In genomic region chr6:33105916-33106871, GRCh38 we compare ENCODE assay signal across 22 cellular contexts.
"Had no signal": no experiment of that assay in that cellular context is flagged by ENCODE, and none has a peak within 500 bp of the region (broad histone marks: within the 10 kb centered on the region; RNA-seq: fewer than 3 reads in every experiment).

No MANE protein-coding gene starts in this region.

- ATAC-seq: activated T-cell treated with anti-CD3 and anti-CD28 coated beads, Interleukin-2, amount 50 U/mL, for 72 hours; effector memory CD8-positive, alpha-beta T cell; gastrocnemius medialis; left lobe of liver; T-cell had no signal

- H3K4me3 ChIP-seq: ascending aorta, gastrocnemius medialis, spleen, tibial artery, vagina had no signal

- H3K27ac ChIP-seq: ascending aorta, gastrocnemius medialis, spleen, tibial artery, vagina had no signal

- H3K36me3 Mint-ChIP-seq: activated naive CD4-positive, alpha-beta T cell treated with anti-CD3 and anti-CD28 coated beads, Interleukin-2, amount 50 U/mL, for 24 hours; mesothelial cell of epicardium; T-cell had no signal

- H3K36me3 ChIP-seq: ascending aorta, gastrocnemius medialis, spleen, tibial artery, vagina had no signal

- H3K9me3 ChIP-seq: gastrocnemius medialis, vagina had no signal

- H3K27me3 ChIP-seq: ascending aorta, gastrocnemius medialis, spleen, vagina had no signal

- DNase-seq: activated CD4-positive, alpha-beta T cell treated with anti-CD3 and anti-CD28 coated beads, Interleukin-2, amount 50 U/mL, for 1 hour; activated CD4-positive, CD25-positive, alpha-beta regulatory T cell; activated gamma-delta T cell; activated T-cell treated with anti-CD3 and anti-CD28 coated beads, Interleukin-2, amount 50 U/mL, for 72 hours; effector memory CD8-positive, alpha-beta T cell; gastrocnemius medialis; head of caudate nucleus; kidney; nephron progenitor cell; occipital lobe; posterior cingulate gyrus; retina; spleen; stimulated activated CD4-positive, alpha-beta T cell treated with anti-CD3 and anti-CD28 coated beads, Interleukin-4, amount 100 ng/mL, for 4 hours; stimulated activated naive CD4-positive, alpha-beta T cell treated with Interleukin-2 at 50 U/mL for 16 hours; T-cell; tibial artery had no signal

- H3K4me3 Mint-ChIP-seq: activated naive CD4-positive, alpha-beta T cell treated with anti-CD3 and anti-CD28 coated beads, Interleukin-2, amount 50 U/mL, for 24 hours; activated T-cell treated with anti-CD3 and anti-CD28 coated beads, Interleukin-2, amount 50 U/mL, for 72 hours; effector memory CD8-positive, alpha-beta T cell; mesothelial cell of epicardium; nephron progenitor cell; T-cell had no signal

- H3K4me1 Mint-ChIP-seq: activated naive CD4-positive, alpha-beta T cell treated with anti-CD3 and anti-CD28 coated beads, Interleukin-2, amount 50 U/mL, for 24 hours; mesothelial cell of epicardium; nephron progenitor cell; T-cell had no signal

- H3K27ac Mint-ChIP-seq: activated naive CD4-positive, alpha-beta T cell treated with anti-CD3 and anti-CD28 coated beads, Interleukin-2, amount 50 U/mL, for 24 hours; activated T-cell treated with anti-CD3 and anti-CD28 coated beads, Interleukin-2, amount 50 U/mL, for 72 hours; effector memory CD8-positive, alpha-beta T cell; mesothelial cell of epicardium; nephron progenitor cell; T-cell had no signal

- H3K4me1 ChIP-seq: ascending aorta, gastrocnemius medialis, spleen, tibial artery, vagina had no signal

- FAIRE-seq: kidney had no signal
